ENCODE assay signal across 1 cellular context in genomic region chr10:99631496-99631895, GRCh38.
TF ChIP-seq lines count a peak whose summit lies in the region.

No MANE protein-coding gene starts in this region.

TF ChIP-seq in IMR-90, 13 proteins besides CTCF, POLR2A, EP300 and RAD21 (continued from another document):
- peak; percentile 46; the same call in 1 of the 2 replicates for TF ChIP-seq FOS (IDR thresholded peaks at IDR 0.05; ENCODE audit: low read depth, low read length)
TF ChIP-seq in IMR-90: peak in this region for 1.
